8 cellular contexts compared by ENCODE assay signal in genomic region chr21:46227811-46228344, GRCh38. TPM values are rescaled to one million over a fixed set of nuclear protein-coding genes. Genes with fewer than 3 reads are reported as not detected.
DNase-seq lines count a peak whose midpoint lies in the region; ATAC-seq and TF ChIP-seq lines count a peak whose summit lies in the region.

No MANE protein-coding gene starts in this region.

- H3K9me3 ChIP-seq in thymus (ENCODE audit: control insufficient read depth) = no peaks in the 10 kb centered on the region

- in situ Hi-C loops in GM13977 (cut with MboI; ENCODE audit: low pct_unique_long_range_greater_than_20kb, low sequenced_read_pairs, unreplicated experiment) = no loop called here

- H3K27ac Mint-ChIP-seq in activated naive CD4-positive, alpha-beta T cell treated with anti-CD3 and anti-CD28 coated beads for 36 hours = no peak overlapping the region

- peak overlapping the region; percentile 90 for H3K27ac ChIP-seq in thymus (ENCODE audit: low read depth)

- WGBS in thymus = 1% methylated on average over 20 of the region's 20 CpGs

- peaks cover 34% of the 10 kb centered on the region for H3K4me1 Mint-ChIP-seq in activated naive CD4-positive, alpha-beta T cell treated with anti-CD3 and anti-CD28 coated beads for 36 hours (ENCODE audit: low read depth)

- peak overlapping the region; percentile 85 for H3K4me3 ChIP-seq in thymus (ENCODE audit: low read length)

- no peaks in the 10 kb centered on the region for H3K27me3 ChIP-seq in thymus (ENCODE audit: control insufficient read depth, insufficient read depth)

- peak overlapping the region; percentile 73 for H3K4me3 Mint-ChIP-seq in activated naive CD4-positive, alpha-beta T cell treated with anti-CD3 and anti-CD28 coated beads for 36 hours

- H3K36me3 ChIP-seq in thymus (ENCODE audit: control insufficient read depth, insufficient read depth) = peaks cover 3% of the 10 kb centered on the region

- peaks cover 12% of the 10 kb centered on the region for H3K4me1 ChIP-seq in thymus (ENCODE audit: control insufficient read depth, insufficient read depth, low read length)

- peaks cover 5% of the 10 kb centered on the region for H3K9me3 Mint-ChIP-seq in activated naive CD4-positive, alpha-beta T cell treated with anti-CD3 and anti-CD28 coated beads for 36 hours

- no peak for DNase-seq in activated naive CD4-positive, alpha-beta T cell treated with anti-CD3 and anti-CD28 coated beads for 36 hours
- no peak for DNase-seq in activated naive CD4-positive, alpha-beta T cell treated with anti-CD3 and anti-CD28 coated beads, Interleukin-2, amount 50 U/mL, for 16 hours
- DNase-seq in astrocyte of the hippocampus (ENCODE audit: low read depth, low spot score) = peak; percentile 23
- DNase-seq in left colon = peak in 1 of 2 donors; percentile 30
- DNase-seq in GM13977 (ENCODE audit: low spot score) = no peak

- ATAC-seq in left colon = peak; percentile 15
- ATAC-seq in GM18511 (IDR thresholded peaks at IDR 0.05; ENCODE audit: unreplicated experiment) = no peak
- ATAC-seq in GM21390 (IDR thresholded peaks at IDR 0.05; ENCODE audit: unreplicated experiment) = no peak

- peaks cover 23% of the 10 kb centered on the region for H3K36me3 Mint-ChIP-seq in activated naive CD4-positive, alpha-beta T cell treated with anti-CD3 and anti-CD28 coated beads for 36 hours (ENCODE audit: low read depth)

- TF ChIP-seq CTCF in GM13977 (IDR thresholded peaks at IDR 0.05; ENCODE audit: extremely low read depth, insufficient read depth, missing control alignments) = no peak

- no peaks in the 10 kb centered on the region for H3K27me3 Mint-ChIP-seq in activated naive CD4-positive, alpha-beta T cell treated with anti-CD3 and anti-CD28 coated beads for 36 hours (ENCODE audit: low read depth)

- intact Hi-C loops in activated naive CD4-positive, alpha-beta T cell treated with anti-CD3 and anti-CD28 coated beads for 36 hours (cut with micrococcal nuclease) = loop anchor here (1.0 to 2.0 kb wide), 6 partner anchors 25 to 231 kb away; partner anchors contain the start of genes C21orf58, DIP2A, SPATC1L and YBEY
- intact Hi-C loops in left colon (cut with DNase I, micrococcal nuclease) = loop anchor here in 1 of 2 donors (10.0 kb wide), 1 partner anchor 83 kb away; no protein-coding TSS in a partner anchor

- CTCF ChIA-PET in activated naive CD4-positive, alpha-beta T cell treated with anti-CD3 and anti-CD28 coated beads for 36 hours (lab: Charles Lee) = interaction anchor here (0.6 to 1.1 kb wide), 2 partner anchors 84 to 85 kb away, joined by 3 read pairs; no protein-coding TSS in a partner anchor

RNA-seq across cellular contexts. Expression of gene LSS, which starts 0.7 kb away (rescaled TPM):
- 10 to 100 TPM in 1 of 2 experiments, 1 to 10 TPM in 1; 9.6 to 12.6 TPM for total RNA-seq in activated naive CD4-positive, alpha-beta T cell treated with anti-CD3 and anti-CD28 coated beads for 36 hours
- total RNA-seq in left colon = 100 to 1,000 TPM in 1 of 2 donors, 10 to 100 TPM in 1; 65.6 to 140 TPM
- 14.9 TPM for polyA plus RNA-seq in thymus

RNA-seq across cellular contexts. Expression of gene SPATC1L, which starts 43.6 kb away (rescaled TPM):
- total RNA-seq in activated naive CD4-positive, alpha-beta T cell treated with anti-CD3 and anti-CD28 coated beads for 36 hours = 1 to 10 TPM; 8.0 to 9.8 TPM
- total RNA-seq in left colon = 1 to 10 TPM; 5.9 to 8.0 TPM
- 9.6 TPM for polyA plus RNA-seq in thymus

RNA-seq across cellular contexts. Expression of gene MCM3AP, which starts 57.5 kb away (rescaled TPM):
- 10 to 100 TPM; 86.7 to 89.8 TPM for total RNA-seq in activated naive CD4-positive, alpha-beta T cell treated with anti-CD3 and anti-CD28 coated beads for 36 hours
- 10 to 100 TPM; 90.6 to 94.3 TPM for total RNA-seq in left colon
- polyA plus RNA-seq in thymus = 80.4 TPM

RNA-seq across cellular contexts. Expression of gene YBEY, which starts 58.3 kb away (rescaled TPM):
- total RNA-seq in activated naive CD4-positive, alpha-beta T cell treated with anti-CD3 and anti-CD28 coated beads for 36 hours = 10 to 100 TPM in 1 of 2 experiments, 1 to 10 TPM in 1; 9.9 to 11.0 TPM
- 10 to 100 TPM; 19.6 to 25.7 TPM for total RNA-seq in left colon
- 27.8 TPM for polyA plus RNA-seq in thymus

Comparison
In these comparisons a context has a peak if more than half of its experiments do, and no peak if none do; other contexts are left out.
1. RNA of gene LSS, which starts 0.7 kb away (total RNA-seq): 65.6 to 140 TPM in left colon; 9.6 to 12.6 TPM in activated naive CD4-positive, alpha-beta T cell treated with anti-CD3 and anti-CD28 coated beads for 36 hours; every median in the first group is over 4 times any median in the second.